Comparison of ENCODE assay signal across 10 cellular contexts in the genomic region with DNA sequence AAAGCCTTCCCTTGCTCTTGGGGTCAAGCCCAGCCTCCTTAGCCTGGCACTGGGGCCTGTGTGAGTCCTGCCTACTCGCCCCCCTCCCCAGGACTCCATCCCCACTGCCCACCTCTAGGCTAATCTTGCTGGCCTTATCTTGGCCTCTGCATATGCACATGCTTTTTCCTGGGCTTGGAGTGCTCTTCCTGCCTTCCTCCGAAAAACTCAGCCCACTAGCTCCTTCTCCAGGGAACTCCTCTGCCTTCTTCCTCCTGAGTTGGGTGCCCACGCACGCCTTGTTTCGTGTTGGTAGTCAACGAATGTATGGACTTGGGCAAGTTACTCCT. TPM values are rescaled to one million over a fixed set of nuclear protein-coding genes. Genes with fewer than 3 reads are reported as not detected.
A peak's percentile ranks its signal among the peaks of the same experiment; 100 is the strongest.
DNase-seq lines count a peak whose midpoint lies in the region; ATAC-seq and TF ChIP-seq lines count a peak whose summit lies in the region.
"Had no signal": no experiment of that assay in that cellular context is flagged by ENCODE, and none has a peak within 500 bp of the region (broad histone marks: within the 10 kb centered on the region; RNA-seq: fewer than 3 reads in every experiment).

No MANE protein-coding gene starts in this region.

- H3K4me3 ChIP-seq in heart right ventricle: peak overlapping the region in 6 of 10 donors; percentile 10 to 39 (median 36)
- H3K4me3 ChIP-seq in vagina: no peak overlapping the region

- H3K36me3 ChIP-seq in heart right ventricle (no peaks in the 10 kb centered on the region), vagina (no peaks in the 10 kb centered on the region)

- no peak for TF ChIP-seq POLR2A in vagina (IDR thresholded peaks at IDR 0.05)

- H3K4me1 Mint-ChIP-seq in chondrocyte (ENCODE audit: low read depth): peaks cover 20% of the 10 kb centered on the region
- peaks cover 10% of the 10 kb centered on the region for H3K4me1 Mint-ChIP-seq in nephron
- H3K4me1 Mint-ChIP-seq: activated naive CD8-positive, alpha-beta T cell treated with anti-CD3 and anti-CD28 coated beads, Interleukin-2, amount 10 ng/mL, durations not matched to agents 7 days and 5 days had no signal

- TF ChIP-seq CTCF in heart right ventricle (IDR thresholded peaks at IDR 0.05) (no peak), chondrocyte (IDR thresholded peaks at IDR 0.05) (no peak), nephron (IDR thresholded peaks at IDR 0.05; ENCODE audit: unreplicated experiment in 3 of 3) (no peak), vagina (IDR thresholded peaks at IDR 0.05) (no peak)

- H3K4me3 Mint-ChIP-seq in chondrocyte (ENCODE audit: unreplicated experiment) (no peak overlapping the region), nephron (peak overlapping the region in 2 of 3 experiments; percentile 13 to 35)
- H3K4me3 Mint-ChIP-seq: activated naive CD8-positive, alpha-beta T cell treated with anti-CD3 and anti-CD28 coated beads, Interleukin-2, amount 10 ng/mL, durations not matched to agents 7 days and 5 days had no signal

- DNase-seq in heart right ventricle (no peak), Right ventricle myocardium inferior (ENCODE audit: missing footprints) (no peak), chondrocyte (ENCODE audit: low spot score) (no peak), vagina (ENCODE audit: extremely low spot score in 2 of 2) (peak; percentile 61 to 82), NCI-H1105 (lab: John Stamatoyannopoulos, UW) (no peak), hepatic stellate cell (ENCODE audit: low spot score) (no peak)

- intact Hi-C loops in heart right ventricle (cut with DNase I) (loop anchor here in 7 of 10 donors (2.0 to 10.0 kb wide), 8 partner anchors 135 to 701 kb away; a partner anchor contains a TSS), Right ventricle myocardium inferior (cut with DNase I) (loop anchor here (10.0 kb wide), 1 partner anchor 59 kb away; no protein-coding TSS in a partner anchor), vagina (cut with DNase I) (loop anchor here (10.0 kb wide), 1 partner anchor 649 kb away; a partner anchor contains a TSS)

- peaks cover 7% of the 10 kb centered on the region for H3K27me3 Mint-ChIP-seq in chondrocyte (ENCODE audit: low read depth)
- peaks cover 38% of the 10 kb centered on the region for H3K27me3 Mint-ChIP-seq in nephron (ENCODE audit: low read depth)

- H3K9me3 Mint-ChIP-seq in chondrocyte (ENCODE audit: low read depth) (no peaks in the 10 kb centered on the region), nephron (no peaks in the 10 kb centered on the region)
- H3K9me3 Mint-ChIP-seq: activated naive CD8-positive, alpha-beta T cell treated with anti-CD3 and anti-CD28 coated beads, Interleukin-2, amount 10 ng/mL, durations not matched to agents 7 days and 5 days had no signal

- no peaks in the 10 kb centered on the region for H3K9me3 ChIP-seq in heart right ventricle
- H3K9me3 ChIP-seq in vagina: no peaks in the 10 kb centered on the region

- H3K27ac ChIP-seq in heart right ventricle (peak overlapping the region in 9 of 10 donors; percentile 13 to 69 (median 50)), vagina (peak overlapping the region; percentile 54)

- 64 to 83% methylated on average over 6 of the region's 6 CpGs for WGBS in heart right ventricle, 2 donors

- H3K4me1 ChIP-seq in heart right ventricle (peaks cover 3 to 56% (median 39%) of the 10 kb centered on the region in 9 donors), vagina (peaks cover 45% of the 10 kb centered on the region)

- peaks cover 0 to 61% (median 25%) of the 10 kb centered on the region in 7 donors for H3K27me3 ChIP-seq in heart right ventricle
- H3K27me3 ChIP-seq in vagina: no peaks in the 10 kb centered on the region

- peak overlapping the region; percentile 65 for H3K27ac Mint-ChIP-seq in chondrocyte (ENCODE audit: unreplicated experiment)
- H3K27ac Mint-ChIP-seq in nephron: no peak overlapping the region
- H3K27ac Mint-ChIP-seq: activated naive CD8-positive, alpha-beta T cell treated with anti-CD3 and anti-CD28 coated beads, Interleukin-2, amount 10 ng/mL, durations not matched to agents 7 days and 5 days had no signal

- no peaks in the 10 kb centered on the region for H3K36me3 Mint-ChIP-seq in chondrocyte (ENCODE audit: low read depth)
- H3K36me3 Mint-ChIP-seq in nephron (ENCODE audit: low read depth): no peaks in the 10 kb centered on the region
- H3K36me3 Mint-ChIP-seq: activated naive CD8-positive, alpha-beta T cell treated with anti-CD3 and anti-CD28 coated beads, Interleukin-2, amount 10 ng/mL, durations not matched to agents 7 days and 5 days had no signal

- ATAC-seq in heart right ventricle (no peak), Right ventricle myocardium inferior (no peak), HG02938 (IDR thresholded peaks at IDR 0.05; ENCODE audit: unreplicated experiment) (no peak)

RNA-seq across cellular contexts. Expression of a gene that starts 16.5 kb away (rescaled TPM):
- total RNA-seq in heart right ventricle (10 to 100 TPM in 5 of 10 donors, 1 to 10 TPM in 5; 4.6 to 21.8 (median 10.0) TPM), Right ventricle myocardium inferior (12.1 TPM), chondrocyte (2.0 to 8.6 TPM (median 8.4 TPM) in 3 replicates), vagina (9.8 TPM)
- polyA plus RNA-seq in heart right ventricle: 10 to 100 TPM; 13.4 to 31.1 TPM
- total RNA-seq: activated naive CD8-positive, alpha-beta T cell treated with anti-CD3 and anti-CD28 coated beads, Interleukin-2, amount 10 ng/mL, durations not matched to agents 7 days and 5 days had no signal

RNA-seq across cellular contexts. Expression of a gene that starts 36.0 kb away (rescaled TPM):
- not detected for total RNA-seq in heart right ventricle
- polyA plus RNA-seq in heart right ventricle: under 1 TPM in 1 of 2 donors, not detected in 1; 0.03 TPM
- total RNA-seq in Right ventricle myocardium inferior: not detected
- not detected in 3 replicates for total RNA-seq in chondrocyte
- not detected for total RNA-seq in vagina
- total RNA-seq: activated naive CD8-positive, alpha-beta T cell treated with anti-CD3 and anti-CD28 coated beads, Interleukin-2, amount 10 ng/mL, durations not matched to agents 7 days and 5 days; esophagus mucosa had no signal

Comparison
In these comparisons a context has a peak if more than half of its experiments do, and no peak if none do; other contexts are left out.
1. DNase-seq: peak in vagina (2 of 2); none in heart right ventricle (0 of 2), Right ventricle myocardium inferior (single experiment), chondrocyte (single experiment), NCI-H1105 (single experiment) and hepatic stellate cell (single experiment).
2. H3K4me3 ChIP-seq: peak in heart right ventricle (6 of 10); none in vagina (0 of 2).